36 cellular contexts compared by ENCODE assay signal in genomic region chr7:98406827-98407226, GRCh38. TPM values are rescaled to one million over a fixed set of nuclear protein-coding genes. Genes with fewer than 3 reads are reported as not detected.
DNase-seq lines count a peak whose midpoint lies in the region; ATAC-seq, FAIRE-seq and TF ChIP-seq lines count a peak whose summit lies in the region.
"Had no signal": no experiment of that assay in that cellular context is flagged by ENCODE, and none has a peak within 500 bp of the region (broad histone marks: within the 10 kb centered on the region; RNA-seq: fewer than 3 reads in every experiment).

No MANE protein-coding gene starts in this region.

- H3K18ac ChIP-seq in trophoblast cell (ENCODE audit: low read length), result no peak overlapping the region

- no peaks in the 10 kb centered on the region for H3K36me3 Mint-ChIP-seq in CD4-positive, alpha-beta memory T cell
- H3K36me3 Mint-ChIP-seq: CD14-positive monocyte; CD4-positive, CD25-positive, alpha-beta regulatory T cell; CD8-positive, alpha-beta memory T cell; CD8-positive, alpha-beta T cell had no signal

- no peaks in the 10 kb centered on the region for H4K20me1 ChIP-seq in HepG2 (ENCODE audit: insufficient read depth, low read length)
- H4K20me1 ChIP-seq: BLaER1 had no signal

- no peaks in the 10 kb centered on the region for H3K36me3 ChIP-seq in HepG2 (replicated peaks in 1 of 2; ENCODE audit: control insufficient read depth in 1 of 2, insufficient read depth in 2 of 2, low read length in 2 of 2)
- H3K36me3 ChIP-seq in right lobe of liver, result no peaks in the 10 kb centered on the region
- no peaks in the 10 kb centered on the region for H3K36me3 ChIP-seq in trophoblast cell (ENCODE audit: control insufficient read depth in 1 of 2, insufficient read depth in 2 of 2, low read length in 2 of 2)
- no peaks in the 10 kb centered on the region for H3K36me3 ChIP-seq in spleen
- no peaks in the 10 kb centered on the region for H3K36me3 ChIP-seq in CD4-positive, alpha-beta memory T cell (ENCODE audit: insufficient read depth, low read length)
- H3K36me3 ChIP-seq: BE2C; BLaER1; BLaER1 treated with 17β-estradiol and CSF1 and Interleukin-3, amounts not matched to agents 10 nM and 100 nM had no signal

- H3K27me3 ChIP-seq in HepG2 (ENCODE audit: control insufficient read depth in 1 of 2, insufficient read depth in 2 of 2, low read length in 2 of 2) (no peaks in the 10 kb centered on the region), right lobe of liver (no peaks in the 10 kb centered on the region), trophoblast cell (ENCODE audit: insufficient read depth, low read length) (no peaks in the 10 kb centered on the region), spleen (replicated peaks in 1 of 7) (peaks cover 0 to 22% (median 0%) of the 10 kb centered on the region in 7 donors)
- H3K27me3 ChIP-seq in CD4-positive, alpha-beta memory T cell (ENCODE audit: insufficient read depth, low read length), result no peaks in the 10 kb centered on the region
- H3K27me3 ChIP-seq: BLaER1; BLaER1 treated with 17β-estradiol and CSF1 and Interleukin-3, amounts not matched to agents 10 nM and 100 nM had no signal

- DNase-seq in HepG2 (ENCODE audit: low spot score), result no peak
- DNase-seq in right lobe of liver, result no peak
- DNase-seq in trophoblast cell, result peak; percentile 60 to 79
- DNase-seq in spleen, result peak; percentile 20
- DNase-seq in CD4-positive, alpha-beta memory T cell, result no peak
- DNase-seq: 8988T; ACHN; AML-193; BE2C; C1 segment of cervical spinal cord; Caco-2; Calu3; CD4-positive, alpha-beta T cell; CD4-positive, CD25-positive, alpha-beta regulatory T cell; CD8-positive, alpha-beta memory T cell; CD8-positive, alpha-beta T cell; COR-L47; DMS 273 treated with DMSO at 0.1 percent for 48 hours; DMS153; DMS53; DMS79; DMS79 treated with DMSO at 0.1 percent for 48 hours; DND-41; EL had no signal

- BruUV-seq in HepG2 (replicated peaks; lab: Mats Ljungman, UMichigan), result no TSS peak

- no peaks in the 10 kb centered on the region for H3K79me1 ChIP-seq in trophoblast cell (ENCODE audit: low read length)

- H2BK120ac ChIP-seq in trophoblast cell (ENCODE audit: insufficient read depth, low read length, poor library complexity), result no peak overlapping the region

- H3K79me2 ChIP-seq in HepG2 (ENCODE audit: insufficient read depth, low read length) (no peaks in the 10 kb centered on the region), trophoblast cell (ENCODE audit: control insufficient read depth, insufficient read depth, low read length, poor library complexity) (no peaks in the 10 kb centered on the region)

- ATAC-seq in HepG2 (no peak), right lobe of liver (no peak), HG03135 (IDR thresholded peaks at IDR 0.05; ENCODE audit: unreplicated experiment) (no peak), HG03039 (IDR thresholded peaks at IDR 0.05; ENCODE audit: unreplicated experiment) (no peak)
- ATAC-seq: A549; CD8-positive, alpha-beta T cell had no signal

- H3K27ac ChIP-seq in HepG2 (ENCODE audit: extremely low read length, insufficient read depth, low read length) (no peak overlapping the region), right lobe of liver (no peak overlapping the region), VCaP (peak overlapping the region; percentile 96; the same call in 1 of the 2 replicates), trophoblast cell (ENCODE audit: low read depth, low read length) (no peak overlapping the region), spleen (no peak overlapping the region)
- no peak overlapping the region for H3K27ac ChIP-seq in CD4-positive, alpha-beta memory T cell (ENCODE audit: low read depth, low read length)
- H3K27ac ChIP-seq: 22Rv1; BLaER1; BLaER1 treated with 17β-estradiol and CSF1 and Interleukin-3, amounts not matched to agents 10 nM and 100 nM; C4-2B had no signal

- H3K23ac ChIP-seq in trophoblast cell (ENCODE audit: low read length), result no peak overlapping the region

- peaks cover 2 to 6% of the 10 kb centered on the region in 2 donors for H3K27me3 Mint-ChIP-seq in CD4-positive, alpha-beta memory T cell
- H3K27me3 Mint-ChIP-seq: CD4-positive, alpha-beta T cell had no signal

- no peak overlapping the region for H2BK5ac ChIP-seq in trophoblast cell (ENCODE audit: low read depth, low read length, poor library complexity)

- no peak overlapping the region for H2BK12ac ChIP-seq in trophoblast cell (ENCODE audit: low read length)

- no peak overlapping the region for H4K8ac ChIP-seq in trophoblast cell (ENCODE audit: low read depth, low read length)

- H3K4me2 ChIP-seq in HepG2 (ENCODE audit: low read depth, low read length) (no peak overlapping the region), trophoblast cell (ENCODE audit: low read length) (no peak overlapping the region)
- H3K4me2 ChIP-seq: A549; BLaER1; BLaER1 treated with 17β-estradiol and CSF1 and Interleukin-3, amounts not matched to agents 10 nM and 100 nM had no signal

- H3K4me3 Mint-ChIP-seq in CD4-positive, alpha-beta memory T cell, result no peak overlapping the region
- H3K4me3 Mint-ChIP-seq: B cell; CD14-positive monocyte; CD4-positive, alpha-beta T cell; CD4-positive, CD25-positive, alpha-beta regulatory T cell; CD8-positive, alpha-beta memory T cell; CD8-positive, alpha-beta T cell had no signal

- no peak overlapping the region for H3K14ac ChIP-seq in trophoblast cell (ENCODE audit: low read length)

- peaks cover 0 to 2% (median 0%) of the 10 kb centered on the region in 8 donors for H3K9me3 Mint-ChIP-seq in CD4-positive, alpha-beta memory T cell
- H3K9me3 Mint-ChIP-seq: CD4-positive, alpha-beta T cell; CD4-positive, CD25-positive, alpha-beta regulatory T cell; CD8-positive, alpha-beta memory T cell; CD8-positive, alpha-beta T cell had no signal

- TF ChIP-seq CTCF in HepG2 (CRISPR knock-in tag; IDR thresholded peaks at IDR 0.05) (no peak), right lobe of liver (IDR thresholded peaks at IDR 0.05) (no peak), VCaP (conservative IDR thresholded peaks at IDR 0.05) (no peak), spleen (IDR thresholded peaks at IDR 0.05 in 8 of 11, conservative IDR thresholded peaks at IDR 0.05 in 3 of 11) (no peak)

- H3K9ac ChIP-seq in HepG2 (ENCODE audit: insufficient read depth, low read depth, low read length) (no peak overlapping the region), trophoblast cell (ENCODE audit: low read length) (no peak overlapping the region)
- H3K9ac ChIP-seq: BLaER1; BLaER1 treated with 17β-estradiol and CSF1 and Interleukin-3, amounts not matched to agents 10 nM and 100 nM had no signal

- H2AK5ac ChIP-seq in trophoblast cell (ENCODE audit: low read length), result no peak overlapping the region

- peaks cover 38% of the 10 kb centered on the region for H3K4me1 ChIP-seq in HepG2 (ENCODE audit: insufficient read depth, low read length)
- H3K4me1 ChIP-seq in right lobe of liver, result peaks cover 0 to 10% (median under 1%) of the 10 kb centered on the region in 4 donors
- no peaks in the 10 kb centered on the region for H3K4me1 ChIP-seq in trophoblast cell (ENCODE audit: control insufficient read depth in 1 of 2, insufficient read depth in 2 of 2, low read length in 2 of 2)
- no peaks in the 10 kb centered on the region for H3K4me1 ChIP-seq in spleen
- no peaks in the 10 kb centered on the region for H3K4me1 ChIP-seq in CD4-positive, alpha-beta memory T cell (ENCODE audit: insufficient read depth, low read length)
- H3K4me1 ChIP-seq: BE2C had no signal

- no peaks in the 10 kb centered on the region for H3K4me1 Mint-ChIP-seq in CD4-positive, alpha-beta memory T cell
- H3K4me1 Mint-ChIP-seq: CD14-positive monocyte; CD8-positive, alpha-beta memory T cell had no signal

- TF ChIP-seq POLR2A in HepG2 (IDR thresholded peaks at IDR 0.05; ENCODE audit: insufficient read depth in 1 of 2, low read depth in 2 of 2, low read length in 2 of 2) (no peak), right lobe of liver (IDR thresholded peaks at IDR 0.05) (no peak), spleen (IDR thresholded peaks at IDR 0.05) (no peak)

- CTCF ChIA-PET in HepG2 (lab: Yijun Ruan, JAX; ENCODE audit: low intra/inter-chr PET ratio, low total read pairs), result no interaction called here
- CTCF ChIA-PET in CD4-positive, alpha-beta memory T cell (lab: Charles Lee; ENCODE audit: partially characterized antibody), result no interaction called here

- H2AFZ ChIP-seq in HepG2 (ENCODE audit: low read length), result no peak overlapping the region
- H2AFZ ChIP-seq in trophoblast cell (ENCODE audit: insufficient read depth, low read length, poor library complexity), result no peak overlapping the region

- H3K4me3 ChIP-seq in HepG2 (replicated peaks in 1 of 3; ENCODE audit: insufficient read depth in 1 of 3, low read depth in 2 of 3, low read length in 3 of 3) (no peak overlapping the region), right lobe of liver (no peak overlapping the region), trophoblast cell (ENCODE audit: low read depth, low read length) (no peak overlapping the region), spleen (no peak overlapping the region)
- no peak overlapping the region for H3K4me3 ChIP-seq in CD4-positive, alpha-beta memory T cell (ENCODE audit: low read length in 2 of 2)
- H3K4me3 ChIP-seq: A549; BLaER1; BLaER1 treated with 17β-estradiol and CSF1 and Interleukin-3, amounts not matched to agents 10 nM and 100 nM had no signal

- H4K91ac ChIP-seq in trophoblast cell (ENCODE audit: low read depth, low read length), result no peak overlapping the region

- no peak overlapping the region for H3K27ac Mint-ChIP-seq in CD4-positive, alpha-beta memory T cell
- H3K27ac Mint-ChIP-seq: B cell; CD14-positive monocyte; CD4-positive, alpha-beta T cell; CD4-positive, CD25-positive, alpha-beta regulatory T cell; CD8-positive, alpha-beta T cell had no signal

- FAIRE-seq in HepG2 (lab: Jason Lieb, UNC), result no peak
- FAIRE-seq: A204.1, A549, D721Med had no signal

- WGBS in HepG2 (ENCODE audit: low lambda C conversion rate), result 60% methylated on average over 9 of the region's 9 CpGs
- 75% methylated on average over 5 of the region's 9 CpGs for WGBS in right lobe of liver (ENCODE audit: insufficient coverage, low coverage, low lambda C conversion rate, missing lambda C conversion rate)
- no CpG with 5 or more reads among the region's 9 CpGs for WGBS in trophoblast cell (ENCODE audit: extremely low coverage, insufficient coverage, insufficient read length)
- 85 to 94% (median 90%) methylated on average over 7 to 9 of the region's 9 CpGs for WGBS in spleen, 5 donors

- POLR2A ChIA-PET in HepG2 (lab: Yijun Ruan, JAX), result no interaction called here
- POLR2A ChIA-PET in CD4-positive, alpha-beta memory T cell (lab: Charles Lee; ENCODE audit: partially characterized antibody), result no interaction called here

- intact Hi-C loops in HepG2 (cut with micrococcal nuclease; ENCODE audit: unreplicated experiment), result no loop called here
- intact Hi-C loops in right lobe of liver (cut with DNase I), result loop anchor here in 1 of 2 donors (10.0 kb wide), 1 partner anchor 112 kb away; no protein-coding TSS in a partner anchor
- intact Hi-C loops in spleen (cut with DNase I; ENCODE audit: low total_unique reads), result loop anchor here (10.0 kb wide), 1 partner anchor 112 kb away; no protein-coding TSS in a partner anchor
- intact Hi-C loops in CD4-positive, alpha-beta memory T cell (cut with micrococcal nuclease), result loop anchor here (10.0 kb wide), 1 partner anchor 382 kb away; no protein-coding TSS in a partner anchor

- H3K9me3 ChIP-seq in HepG2 (ENCODE audit: low read length) (no peaks in the 10 kb centered on the region), right lobe of liver (no peaks in the 10 kb centered on the region), trophoblast cell (ENCODE audit: insufficient read depth, low read depth, low read length) (no peaks in the 10 kb centered on the region), spleen (no peaks in the 10 kb centered on the region)
- no peaks in the 10 kb centered on the region for H3K9me3 ChIP-seq in CD4-positive, alpha-beta memory T cell (ENCODE audit: control insufficient read depth in 1 of 2, low read length in 2 of 2)
- H3K9me3 ChIP-seq: A549; BE2C; BLaER1; BLaER1 treated with 17β-estradiol and CSF1 and Interleukin-3, amounts not matched to agents 10 nM and 100 nM; Caco-2 had no signal

- no peak overlapping the region for H3K4ac ChIP-seq in trophoblast cell (ENCODE audit: low read depth, low read length)

- in situ Hi-C loops in HepG2 (cut with HindIII; ENCODE audit: extremely low pct_ligation_motif_present, low pct_unique_long_range_greater_than_20kb), result no loop called here

- TF ChIP-seq RAD21 in HepG2 (CRISPR knock-in tag; IDR thresholded peaks at IDR 0.05), result no peak

- TF ChIP-seq EP300 in HepG2 (IDR thresholded peaks at IDR 0.05; ENCODE audit: low read depth in 2 of 2, low read length in 2 of 2) (no peak), HepG2 (CRISPR knock-in tag; IDR thresholded peaks at IDR 0.05; ENCODE audit: borderline replicate concordance) (no peak)

- H4K12ac ChIP-seq in trophoblast cell (ENCODE audit: low read depth, low read length), result no peak overlapping the region

RNA-seq across cellular contexts. Expression of gene BAIAP2L1, which starts 5.9 kb away (rescaled TPM):
- total RNA-seq in HepG2 (2016; rRNA removed; fragmentation: Illumina TruSeq; extraction: Trizol) (13.0 and 13.7 TPM in 2 replicates), right lobe of liver (10 to 100 TPM in 5 of 6 experiments, 1 to 10 TPM in 1; 9.1 to 29.5 (median 25.2) TPM), spleen (1 to 10 TPM in 5 of 7 donors, under 1 TPM in 2; 0.72 to 2.6 (median 2.1) TPM)
- 5.5 and 6.3 TPM in 2 replicates for total RNA-seq in HepG2 (2016; cell fraction: cytosol; rRNA removed; fragmentation: Illumina TruSeq; extraction: Trizol; ENCODE audit: low read depth)
- total RNA-seq in HepG2 (2016; cell fraction: insoluble cytoplasmic fraction; rRNA removed; fragmentation: Illumina TruSeq; extraction: Trizol), result 11.1 and 13.2 TPM in 2 replicates
- 11.9 and 12.9 TPM in 2 replicates for total RNA-seq in HepG2 (2016; cell fraction: membrane; rRNA removed; fragmentation: Illumina TruSeq; extraction: Trizol)
- total RNA-seq in HepG2 (2016; cell fraction: nucleus; rRNA removed; fragmentation: Illumina TruSeq; extraction: Trizol), result 8.6 and 9.2 TPM in 2 replicates
- polyA plus RNA-seq in HepG2 (2011; rRNA removed) (21.5 and 23.3 TPM in 2 replicates), spleen (1 to 10 TPM in 2 of 3 donors, under 1 TPM in 1; 0.76 to 1.4 (median 1.2) TPM)
- 15.8 and 16.8 TPM in 2 replicates for polyA plus RNA-seq in HepG2 (2011; cell fraction: cytosol; rRNA removed)
- 13.8 and 18.8 TPM in 2 replicates for polyA plus RNA-seq in HepG2 (2011; cell fraction: nucleus; rRNA removed)
- 21.3 and 25.8 TPM in 2 replicates for polyA plus RNA-seq in HepG2 (2012)
- 11.6 and 12.1 TPM in 2 replicates for polyA plus RNA-seq in HepG2 (2016; cell fraction: cytosol; fragmentation: Illumina TruSeq; extraction: Trizol; ENCODE audit: low read depth)
- 20.8 and 27.2 TPM in 2 replicates for polyA plus RNA-seq in HepG2 (2016; cell fraction: insoluble cytoplasmic fraction; fragmentation: Illumina TruSeq; extraction: Trizol; ENCODE audit: low read depth)
- polyA plus RNA-seq in HepG2 (2016; cell fraction: membrane; fragmentation: Illumina TruSeq; extraction: Trizol; ENCODE audit: low read depth), result 17.6 and 17.7 TPM in 2 replicates
- 18.6 and 20.4 TPM in 2 replicates for polyA plus RNA-seq in HepG2 (2016; cell fraction: nucleus; fragmentation: Illumina TruSeq; extraction: Trizol; ENCODE audit: insufficient read depth, low read depth)
- 16.5 and 17.8 TPM in 2 replicates for polyA minus RNA-seq in HepG2 (2011; rRNA and poly(A)+ RNA removed; ENCODE audit: low replicate concordance)
- 10.0 and 14.2 TPM in 2 replicates for polyA minus RNA-seq in HepG2 (2011; cell fraction: cytosol; rRNA and poly(A)+ RNA removed)
- 15.8 and 24.1 TPM in 2 replicates for polyA minus RNA-seq in HepG2 (2011; cell fraction: nucleus; rRNA and poly(A)+ RNA removed)
- polyA plus RNA-seq in trophoblast cell (2013), result 43.3 and 44.5 TPM in 2 replicates
- total RNA-seq in CD4-positive, alpha-beta memory T cell, result under 1 TPM; 0.36 to 0.38 TPM
- polyA plus RNA-seq in CD4-positive, alpha-beta memory T cell, result under 1 TPM; 0.32 to 0.42 TPM

Comparison
In these comparisons a context has a peak if more than half of its experiments do, and no peak if none do; other contexts are left out.
1. DNase-seq: peak in trophoblast cell (2 of 2) and spleen (single experiment); none in HepG2 (single experiment), right lobe of liver (0 of 3) and CD4-positive, alpha-beta memory T cell (0 of 5).